6 cellular contexts compared by ENCODE assay signal in the genomic region with DNA sequence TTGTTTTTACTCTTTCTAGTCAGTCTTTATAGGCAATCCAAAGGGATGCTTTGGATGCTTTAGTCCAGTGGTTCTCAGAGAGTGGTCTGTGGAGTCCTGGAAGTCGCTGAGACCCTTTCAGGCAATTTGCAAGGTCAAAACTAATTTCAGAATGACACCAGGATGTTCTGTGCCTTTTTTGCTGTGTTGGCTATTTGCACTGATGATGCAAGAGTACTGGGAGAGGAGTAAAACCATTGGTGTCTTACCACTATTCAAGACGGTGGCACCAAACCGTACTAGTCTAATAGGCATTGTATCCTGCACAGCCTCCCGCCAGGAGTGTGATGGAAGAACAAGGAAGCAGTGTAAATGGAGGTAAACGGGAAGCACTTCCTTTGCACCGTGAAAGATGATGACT. TPM values are rescaled to one million over a fixed set of nuclear protein-coding genes. Genes with fewer than 3 reads are reported as not detected.
"Had no signal": no experiment of that assay in that cellular context is flagged by ENCODE, and none has a peak within 500 bp of the region (broad histone marks: within the 10 kb centered on the region; RNA-seq: fewer than 3 reads in every experiment).

No MANE protein-coding gene starts in this region.

RNA-seq across cellular contexts. Expression of gene NAT8, which starts 34.0 kb away (rescaled TPM):
- total RNA-seq: LHCN-M2, MCF 10A, PC-3, Right ventricle myocardium superior, SJSA1 had no signal
- polyA plus RNA-seq: SK-N-SH had no signal
